Comparison of ENCODE assay signal across 2 cellular contexts in genomic region chr3:29716213-29716612, GRCh38.
TF ChIP-seq lines count a peak whose summit lies in the region.

No MANE protein-coding gene starts in this region.

TF ChIP-seq in HepG2, 621 proteins besides CTCF, POLR2A, EP300 and RAD21 (continued from another document):
- TF ChIP-seq NFE2L2 (IDR thresholded peaks at IDR 0.05; ENCODE audit: low read length): peak; percentile 49; the same call in 1 of the 2 replicates

TF ChIP-seq in IMR-90, 13 proteins besides CTCF, POLR2A, EP300 and RAD21 (continued from another document):
- TF ChIP-seq SMC3 (IDR thresholded peaks at IDR 0.05; ENCODE audit: low read depth, low read length) (no peak), FOS (IDR thresholded peaks at IDR 0.05; ENCODE audit: low read depth, low read length) (no peak), MXI1 (IDR thresholded peaks at IDR 0.05; ENCODE audit: borderline replicate concordance, low read depth, low read length) (no peak), MAZ (IDR thresholded peaks at IDR 0.05; ENCODE audit: borderline replicate concordance, low read depth, low read length) (no peak), CHD1 (IDR thresholded peaks at IDR 0.05; ENCODE audit: low read depth, low read length) (no peak), CEBPB (IDR thresholded peaks at IDR 0.05; ENCODE audit: low read depth, low read length) (no peak), MAFK (IDR thresholded peaks at IDR 0.05; ENCODE audit: low read depth, low read length) (0 out of 2 replicates have a peak, but pooled peaks have one; percentile 14), RFX5 (IDR thresholded peaks at IDR 0.05; ENCODE audit: low read depth, low read length) (no peak)
TF ChIP-seq in IMR-90: peak in this region for 2.
